1 cellular context compared by ENCODE assay signal in genomic region chr12:120013659-120014380, GRCh38.
A peak's percentile ranks its signal among the peaks of the same experiment; 100 is the strongest.
TF ChIP-seq lines count a peak whose summit lies in the region.

No MANE protein-coding gene starts in this region.

TF ChIP-seq in GM12878, 131 proteins besides CTCF, POLR2A, EP300 and RAD21 (continued from another document and continues in another):
- TF ChIP-seq ZNF687 (IDR thresholded peaks at IDR 0.05) (peak; percentile 59; the same call in 1 of the 2 replicates), JUNB (IDR thresholded peaks at IDR 0.05) (peak; percentile 59), BMI1 (IDR thresholded peaks at IDR 0.05; ENCODE audit: borderline replicate concordance) (peak; percentile 43; the same call in 1 of the 2 replicates), PAX5 (IDR thresholded peaks at IDR 0.05; ENCODE audit: borderline replicate concordance, low read depth, low read length) (0 out of 2 replicates have a peak, but pooled peaks have one; percentile 54), CREB1 (IDR thresholded peaks at IDR 0.05; ENCODE audit: low read depth) (peak; percentile 53; the same call in 1 of the 2 replicates), PAX8 (IDR thresholded peaks at IDR 0.05) (no peak), ESRRA (IDR thresholded peaks at IDR 0.05; ENCODE audit: low read length) (peak; percentile 89; the same call in 1 of the 2 replicates), STAT3 (IDR thresholded peaks at IDR 0.05; ENCODE audit: low read depth, low read length) (peak; percentile 50; the same call in 1 of the 2 replicates), ZNF274 (IDR thresholded peaks at IDR 0.05; ENCODE audit: insufficient read depth, insufficient read length) (no peak), SPI1 (IDR thresholded peaks at IDR 0.05; ENCODE audit: borderline replicate concordance, insufficient read depth, low read depth, low read length) (no peak), ETV6 (conservative IDR thresholded peaks at IDR 0.05 in 1 of 2, IDR thresholded peaks at IDR 0.05 in 1 of 2; ENCODE audit: borderline replicate concordance in 1 of 2, low read depth in 1 of 2) (no peak), MLLT1 (IDR thresholded peaks at IDR 0.05) (peak; percentile 96), BCLAF1 (IDR thresholded peaks at IDR 0.05) (no peak), MTA2 (IDR thresholded peaks at IDR 0.05; ENCODE audit: low read depth) (peak; percentile 65), GATAD2B (conservative IDR thresholded peaks at IDR 0.05; ENCODE audit: low read depth) (0 out of 2 replicates have a peak, but pooled peaks have one; percentile 21), ZNF217 (IDR thresholded peaks at IDR 0.05) (peak; percentile 43; the same call in 1 of the 2 replicates), SMARCA5 (IDR thresholded peaks at IDR 0.05) (peak; percentile 88; the same call in 1 of the 2 replicates), ASH2L (IDR thresholded peaks at IDR 0.05; ENCODE audit: borderline replicate concordance, low read depth) (0 out of 2 replicates have a peak, but pooled peaks have one; percentile 8), CHD2 (IDR thresholded peaks at IDR 0.05; ENCODE audit: borderline replicate concordance, low read depth, low read length) (no peak), BCL11A (IDR thresholded peaks at IDR 0.05; ENCODE audit: low read depth, low read length) (peak; percentile 56; the same call in 1 of the 2 replicates), NFIC (IDR thresholded peaks at IDR 0.05; ENCODE audit: low read depth, low read length) (peak; percentile 53; the same call in 1 of the 2 replicates), ZBTB40 (IDR thresholded peaks at IDR 0.05; ENCODE audit: borderline replicate concordance) (0 out of 2 replicates have a peak, but pooled peaks have one; percentile 6), CHD4 (IDR thresholded peaks at IDR 0.05) (no peak), NR2C1 (IDR thresholded peaks at IDR 0.05) (peak; percentile 79), JUND (IDR thresholded peaks at IDR 0.05; ENCODE audit: low read depth, low read length) (peak; percentile 67; the same call in 1 of the 2 replicates), NBN (IDR thresholded peaks at IDR 0.05) (0 out of 2 replicates have a peak, but pooled peaks have one; percentile 28), IKZF2 (IDR thresholded peaks at IDR 0.05) (peak in 1 of 2 experiments; percentile 8; a peak in 3 of 4 replicates), ZNF592 (IDR thresholded peaks at IDR 0.05) (peak; percentile 52; the same call in 1 of the 2 replicates), ZNF384 (IDR thresholded peaks at IDR 0.05; ENCODE audit: borderline replicate concordance, low read depth, low read length) (peak; percentile 63; the same call in 1 of the 2 replicates), USF2 (IDR thresholded peaks at IDR 0.05; ENCODE audit: borderline replicate concordance, low read depth, low read length) (no peak), BHLHE40 (IDR thresholded peaks at IDR 0.05; ENCODE audit: borderline replicate concordance in 1 of 2, low read depth in 2 of 2, low read length in 1 of 2) (peak; percentile 25 to 38; a peak in 1 of 4 replicates), RELB (IDR thresholded peaks at IDR 0.05; ENCODE audit: low read depth) (peak; percentile 89), ZNF207 (IDR thresholded peaks at IDR 0.05; ENCODE audit: borderline replicate concordance) (no peak), RUNX3 (IDR thresholded peaks at IDR 0.05; ENCODE audit: low read length) (peak; percentile 94), TCF7 (IDR thresholded peaks at IDR 0.05; ENCODE audit: borderline replicate concordance) (peak; percentile 47; the same call in 1 of the 2 replicates), IRF4 (IDR thresholded peaks at IDR 0.05; ENCODE audit: low read depth, low read length) (no peak), TBL1XR1 (IDR thresholded peaks at IDR 0.05; ENCODE audit: low read depth, low read length) (no peak), NR2F1 (conservative IDR thresholded peaks at IDR 0.05) (peak; percentile 100), IKZF1 (conservative IDR thresholded peaks at IDR 0.05) (peak; percentile 41; the same call in 1 of the 2 replicates)
